1 cellular context compared by ENCODE assay signal in the genomic region with DNA sequence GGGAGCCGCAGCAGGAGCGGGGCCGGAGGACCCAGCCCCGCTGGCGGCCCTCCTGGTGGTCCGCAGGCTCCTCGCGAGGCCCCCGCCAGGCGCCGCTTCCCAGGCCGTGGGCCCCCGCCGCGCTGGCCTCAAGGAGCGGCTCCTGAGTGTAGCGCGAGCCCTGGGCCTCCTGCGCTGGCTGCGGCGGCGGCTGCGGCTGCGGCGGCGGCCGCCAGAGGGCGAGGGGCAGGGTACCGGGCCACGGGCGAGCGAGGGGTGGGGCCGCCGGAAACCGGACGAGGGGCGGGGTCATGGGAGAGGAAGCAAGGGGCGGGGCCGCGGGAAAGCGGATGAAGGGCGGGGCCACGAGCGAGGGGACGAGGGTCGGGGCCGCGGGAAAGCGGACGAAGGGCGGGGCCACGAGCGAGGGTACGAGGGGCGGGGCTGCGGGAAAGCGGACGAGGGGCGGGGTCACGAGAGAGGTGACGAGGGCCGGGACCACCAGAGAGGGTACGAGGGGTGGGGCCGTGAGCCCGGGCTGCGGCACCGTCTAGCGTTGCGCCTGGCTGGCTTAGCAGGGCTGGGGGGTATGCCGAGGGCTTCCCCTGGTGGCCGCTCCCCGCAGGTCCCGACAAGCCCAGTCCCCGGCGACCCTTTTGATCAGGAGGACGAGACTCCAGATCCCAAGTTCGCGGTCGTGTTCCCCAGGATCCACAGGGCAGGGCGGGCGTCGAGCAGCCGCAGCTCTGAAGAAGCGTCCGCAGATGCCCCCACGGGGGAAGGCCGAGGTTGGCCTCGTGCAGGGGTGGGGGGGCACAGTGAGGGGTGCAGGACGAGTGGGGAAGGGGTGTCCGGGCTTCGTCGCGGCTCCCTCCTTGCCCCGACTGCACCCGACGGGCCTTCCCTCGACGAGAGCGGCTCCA.
A peak's percentile ranks its signal among the peaks of the same experiment; 100 is the strongest.
TF ChIP-seq lines count a peak whose summit lies in the region.

No MANE protein-coding gene starts in this region.

TF ChIP-seq in K562, 482 proteins besides CTCF, POLR2A, EP300 and RAD21 (continued from another document and continues in another):
- TF ChIP-seq, protein P1, sequence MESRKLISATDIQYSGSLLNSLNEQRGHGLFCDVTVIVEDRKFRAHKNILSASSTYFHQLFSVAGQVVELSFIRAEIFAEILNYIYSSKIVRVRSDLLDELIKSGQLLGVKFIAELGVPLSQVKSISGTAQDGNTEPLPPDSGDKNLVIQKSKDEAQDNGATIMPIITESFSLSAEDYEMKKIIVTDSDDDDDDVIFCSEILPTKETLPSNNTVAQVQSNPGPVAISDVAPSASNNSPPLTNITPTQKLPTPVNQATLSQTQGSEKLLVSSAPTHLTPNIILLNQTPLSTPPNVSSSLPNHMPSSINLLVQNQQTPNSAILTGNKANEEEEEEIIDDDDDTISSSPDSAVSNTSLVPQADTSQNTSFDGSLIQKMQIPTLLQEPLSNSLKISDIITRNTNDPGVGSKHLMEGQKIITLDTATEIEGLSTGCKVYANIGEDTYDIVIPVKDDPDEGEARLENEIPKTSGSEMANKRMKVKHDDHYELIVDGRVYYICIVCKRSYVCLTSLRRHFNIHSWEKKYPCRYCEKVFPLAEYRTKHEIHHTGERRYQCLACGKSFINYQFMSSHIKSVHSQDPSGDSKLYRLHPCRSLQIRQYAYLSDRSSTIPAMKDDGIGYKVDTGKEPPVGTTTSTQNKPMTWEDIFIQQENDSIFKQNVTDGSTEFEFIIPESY (CRISPR knock-in tag; IDR thresholded peaks at IDR 0.05), result peak; percentile 58
- TF ChIP-seq IRF2 (CRISPR knock-in tag; IDR thresholded peaks at IDR 0.05) (no peak), ILF3 (IDR thresholded peaks at IDR 0.05; ENCODE audit: borderline replicate concordance) (0 out of 2 replicates have a peak, but pooled peaks have one; percentile 52), JUN (IDR thresholded peaks at IDR 0.05; ENCODE audit: borderline replicate concordance, low read depth, low read length) (no peak), JUN (CRISPR knock-in tag; IDR thresholded peaks at IDR 0.05; ENCODE audit: borderline replicate concordance) (no peak), STAG1 (CRISPR knock-in tag; IDR thresholded peaks at IDR 0.05; ENCODE audit: borderline replicate concordance) (0 out of 2 replicates have a peak, but pooled peaks have one; percentile 7), ZNF740 (CRISPR knock-in tag; IDR thresholded peaks at IDR 0.05) (peak; percentile 92), ZNF740 (tag; IDR thresholded peaks at IDR 0.05) (peak in 1 of 2 experiments; percentile 62; a peak in 1 of 4 replicates), GATAD2A (IDR thresholded peaks at IDR 0.05) (no peak), BACH1 (tag; IDR thresholded peaks at IDR 0.05) (no peak), SIN3B (IDR thresholded peaks at IDR 0.05; ENCODE audit: low read depth) (peak; percentile 56; the same call in 1 of the 2 replicates), HCFC1 (IDR thresholded peaks at IDR 0.05; ENCODE audit: low read depth, low read length) (0 out of 2 replicates have a peak, but pooled peaks have one; percentile 11), NFATC3 (IDR thresholded peaks at IDR 0.05) (no peak), NFYB (IDR thresholded peaks at IDR 0.05; ENCODE audit: extremely low read depth, insufficient read length) (no peak), ETS2 (tag; IDR thresholded peaks at IDR 0.05; ENCODE audit: borderline replicate concordance, poor library complexity, severe bottlenecking) (no peak), EZH2 (IDR thresholded peaks at IDR 0.05; ENCODE audit: borderline replicate concordance, low read depth, low read length) (no peak), FOXA3 (CRISPR knock-in tag; conservative IDR thresholded peaks at IDR 0.05 in 1 of 2, IDR thresholded peaks at IDR 0.05 in 1 of 2) (no peak), U2AF1 (optimal IDR thresholded peaks at IDR 0.05; ENCODE audit: low read depth, low read length) (peak; percentile 11), TFAP4 (CRISPR knock-in tag; IDR thresholded peaks at IDR 0.05; ENCODE audit: borderline replicate concordance) (0 out of 2 replicates have a peak, but pooled peaks have one; percentile 28), ZNF165 (CRISPR knock-in tag; IDR thresholded peaks at IDR 0.05; ENCODE audit: borderline replicate concordance) (no peak), POLR2G (IDR thresholded peaks at IDR 0.05; ENCODE audit: low read depth, low read length) (peak; percentile 74), TBL1XR1 (IDR thresholded peaks at IDR 0.05; ENCODE audit: low read length in 2 of 2) (no peak), ZBTB7A (IDR thresholded peaks at IDR 0.05; ENCODE audit: borderline replicate concordance, control insufficient read depth, low read depth, low read length) (peak; percentile 85), NONO (IDR thresholded peaks at IDR 0.05; ENCODE audit: low read depth in 2 of 2, low read length in 1 of 2) (peak in 1 of 2 experiments; percentile 89; a peak in 3 of 4 replicates), CUX1 (CRISPR knock-in tag; IDR thresholded peaks at IDR 0.05) (no peak), TEAD1 (CRISPR knock-in tag; IDR thresholded peaks at IDR 0.05) (no peak), PHF8 (IDR thresholded peaks at IDR 0.05; ENCODE audit: borderline replicate concordance, low read length) (peak; percentile 34; the same call in 1 of the 2 replicates), TARDBP (IDR thresholded peaks at IDR 0.05) (no peak), ZNF592 (IDR thresholded peaks at IDR 0.05) (peak; percentile 86), CXXC5 (CRISPR knock-in tag; IDR thresholded peaks at IDR 0.05) (peak; percentile 33; the same call in 1 of the 2 replicates), FUS (optimal IDR thresholded peaks at IDR 0.05; ENCODE audit: low read depth, low read length) (peak; percentile 13), HNRNPK (IDR thresholded peaks at IDR 0.05; ENCODE audit: low read depth, low read length, poor library complexity, severe bottlenecking) (peak; percentile 29)
- TF ChIP-seq, protein P2, sequence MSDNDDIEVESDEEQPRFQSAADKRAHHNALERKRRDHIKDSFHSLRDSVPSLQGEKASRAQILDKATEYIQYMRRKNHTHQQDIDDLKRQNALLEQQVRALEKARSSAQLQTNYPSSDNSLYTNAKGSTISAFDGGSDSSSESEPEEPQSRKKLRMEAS (CRISPR knock-in tag; IDR thresholded peaks at IDR 0.05), result 0 out of 2 replicates have a peak, but pooled peaks have one; percentile 16
- TF ChIP-seq, protein P3, sequence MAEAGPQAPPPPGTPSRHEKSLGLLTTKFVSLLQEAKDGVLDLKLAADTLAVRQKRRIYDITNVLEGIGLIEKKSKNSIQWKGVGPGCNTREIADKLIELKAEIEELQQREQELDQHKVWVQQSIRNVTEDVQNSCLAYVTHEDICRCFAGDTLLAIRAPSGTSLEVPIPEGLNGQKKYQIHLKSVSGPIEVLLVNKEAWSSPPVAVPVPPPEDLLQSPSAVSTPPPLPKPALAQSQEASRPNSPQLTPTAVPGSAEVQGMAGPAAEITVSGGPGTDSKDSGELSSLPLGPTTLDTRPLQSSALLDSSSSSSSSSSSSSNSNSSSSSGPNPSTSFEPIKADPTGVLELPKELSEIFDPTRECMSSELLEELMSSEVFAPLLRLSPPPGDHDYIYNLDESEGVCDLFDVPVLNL (CRISPR knock-in tag; IDR thresholded peaks at IDR 0.05; ENCODE audit: low read depth), result 0 out of 2 replicates have a peak, but pooled peaks have one; percentile 19
- TF ChIP-seq, protein P4, sequence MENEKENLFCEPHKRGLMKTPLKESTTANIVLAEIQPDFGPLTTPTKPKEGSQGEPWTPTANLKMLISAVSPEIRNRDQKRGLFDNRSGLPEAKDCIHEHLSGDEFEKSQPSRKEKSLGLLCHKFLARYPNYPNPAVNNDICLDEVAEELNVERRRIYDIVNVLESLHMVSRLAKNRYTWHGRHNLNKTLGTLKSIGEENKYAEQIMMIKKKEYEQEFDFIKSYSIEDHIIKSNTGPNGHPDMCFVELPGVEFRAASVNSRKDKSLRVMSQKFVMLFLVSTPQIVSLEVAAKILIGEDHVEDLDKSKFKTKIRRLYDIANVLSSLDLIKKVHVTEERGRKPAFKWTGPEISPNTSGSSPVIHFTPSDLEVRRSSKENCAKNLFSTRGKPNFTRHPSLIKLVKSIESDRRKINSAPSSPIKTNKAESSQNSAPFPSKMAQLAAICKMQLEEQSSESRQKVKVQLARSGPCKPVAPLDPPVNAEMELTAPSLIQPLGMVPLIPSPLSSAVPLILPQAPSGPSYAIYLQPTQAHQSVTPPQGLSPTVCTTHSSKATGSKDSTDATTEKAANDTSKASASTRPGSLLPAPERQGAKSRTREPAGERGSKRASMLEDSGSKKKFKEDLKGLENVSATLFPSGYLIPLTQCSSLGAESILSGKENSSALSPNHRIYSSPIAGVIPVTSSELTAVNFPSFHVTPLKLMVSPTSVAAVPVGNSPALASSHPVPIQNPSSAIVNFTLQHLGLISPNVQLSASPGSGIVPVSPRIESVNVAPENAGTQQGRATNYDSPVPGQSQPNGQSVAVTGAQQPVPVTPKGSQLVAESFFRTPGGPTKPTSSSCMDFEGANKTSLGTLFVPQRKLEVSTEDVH (IDR thresholded peaks at IDR 0.05; ENCODE audit: low read depth, partially characterized antibody), result peak; percentile 58
